Comparison of ENCODE assay signal across 2 cellular contexts in the genomic region with DNA sequence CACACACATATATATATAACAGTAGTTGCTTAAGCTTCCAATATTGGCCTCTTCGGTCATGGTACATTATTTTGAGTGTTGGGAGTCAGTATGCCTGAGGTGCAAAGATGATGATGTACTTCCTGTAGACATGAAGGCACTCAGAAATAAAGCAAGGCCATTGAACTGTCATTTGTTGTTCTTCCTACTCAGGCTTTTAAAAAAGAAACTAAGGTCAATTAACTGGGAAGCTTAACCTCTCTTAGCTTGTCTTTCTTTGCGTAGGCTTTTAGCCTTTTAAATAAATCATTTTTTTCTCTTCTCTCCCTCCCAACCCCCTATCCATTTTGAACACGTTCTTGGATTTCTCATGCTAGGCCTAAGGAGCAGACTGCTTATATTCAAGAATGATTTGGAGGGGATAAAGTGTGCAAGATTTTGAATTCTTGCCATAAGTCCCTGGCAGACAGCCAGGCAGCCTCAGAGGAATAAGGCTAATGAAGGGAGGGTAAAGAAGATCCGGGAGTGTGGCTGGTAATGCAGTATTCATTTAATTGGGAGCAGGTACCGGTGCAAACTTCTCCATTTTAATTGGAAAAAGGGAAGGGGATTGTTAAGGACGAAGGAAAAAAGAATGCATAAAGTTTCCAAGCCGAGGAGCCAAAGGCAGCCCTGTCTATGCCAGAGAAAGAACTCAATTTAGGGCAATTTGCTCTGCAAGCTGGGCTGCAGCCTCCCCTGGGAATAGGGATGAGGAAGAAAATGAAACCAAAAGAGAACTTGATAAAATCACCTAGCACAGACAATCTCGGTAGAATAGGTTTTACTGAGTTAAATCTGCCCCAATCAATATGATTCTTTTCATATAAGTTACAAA.
TF ChIP-seq lines count a peak whose summit lies in the region.

No MANE protein-coding gene starts in this region.

TF ChIP-seq in liver, 16 proteins besides CTCF, POLR2A, EP300 and RAD21 (continued from another document):
- TF ChIP-seq REST (IDR thresholded peaks at IDR 0.05): no peak

TF ChIP-seq in WTC11, 78 proteins besides CTCF, POLR2A, EP300 and RAD21 (continued from another document):
- no peak for TF ChIP-seq ZNF425 (CRISPR knock-in tag; conservative IDR thresholded peaks at IDR 0.05)
- TF ChIP-seq GRHL2 (CRISPR knock-in tag; IDR thresholded peaks at IDR 0.05; ENCODE audit: insufficient replicate concordance, severe bottlenecking): no peak
- TF ChIP-seq TEAD1 (CRISPR knock-in tag; IDR thresholded peaks at IDR 0.05): no peak
- TF ChIP-seq STAT6 (CRISPR knock-in tag; conservative IDR thresholded peaks at IDR 0.05; ENCODE audit: low read depth): no peak
